ENCODE assay signal across 8 cellular contexts in genomic region chr18:24544141-24544498, GRCh38.
DNase-seq lines count a peak whose midpoint lies in the region; ATAC-seq, FAIRE-seq and TF ChIP-seq lines count a peak whose summit lies in the region.

No MANE protein-coding gene starts in this region.

- H3K4me3 ChIP-seq in BJ (ENCODE audit: low read depth, low read length), result no peak overlapping the region

- no peaks in the 10 kb centered on the region for H3K27me3 Mint-ChIP-seq in activated T-helper 2 cell treated with anti-CD3 and anti-CD28 coated beads, Interferon-gamma antibody, Interleukin-2, Interleukin-4, amounts not matched to agents 10 μg/mL and 5 μg/mL and 100 μg/mL, durations not matched to agents 14 hours and 24 hours and 36 hours (ENCODE audit: low read depth)
- no peaks in the 10 kb centered on the region for H3K27me3 Mint-ChIP-seq in activated naive CD4-positive, alpha-beta T cell treated with anti-CD3 and anti-CD28 coated beads, Interleukin-2, amount 10 ng/mL, durations not matched to agents 7 days and 5 days

- FAIRE-seq in HTR-8/SVneo (lab: Jason Lieb, UNC) (no peak), TTC549 (lab: Jason Lieb, UNC) (peak; percentile 97)

- intact Hi-C loops in left colon (cut with DNase I, micrococcal nuclease), result no loop called here
- intact Hi-C loops in activated T-helper 2 cell treated with anti-CD3 and anti-CD28 coated beads, Interferon-gamma antibody, Interleukin-2, Interleukin-4, amounts not matched to agents 10 μg/mL and 5 μg/mL and 100 μg/mL, durations not matched to agents 14 hours and 24 hours and 36 hours (cut with micrococcal nuclease), result no loop called here

- no peak overlapping the region for H3K27ac Mint-ChIP-seq in activated T-helper 2 cell treated with anti-CD3 and anti-CD28 coated beads, Interferon-gamma antibody, Interleukin-2, Interleukin-4, amounts not matched to agents 10 μg/mL and 5 μg/mL and 100 μg/mL, durations not matched to agents 14 hours and 24 hours and 36 hours
- H3K27ac Mint-ChIP-seq in activated naive CD4-positive, alpha-beta T cell treated with anti-CD3 and anti-CD28 coated beads, Interleukin-2, amount 10 ng/mL, durations not matched to agents 7 days and 5 days, result no peak overlapping the region

- DNase-seq in BJ (ENCODE audit: low read depth), result no peak
- DNase-seq in HTR-8/SVneo (ENCODE audit: insufficient read length, low spot score), result peak; percentile 27
- DNase-seq in left colon, result no peak
- no peak for DNase-seq in activated T-helper 2 cell treated with anti-CD3 and anti-CD28 coated beads, Interferon-gamma antibody, Interleukin-2, Interleukin-4, amounts not matched to agents 10 μg/mL and 5 μg/mL and 100 μg/mL, durations not matched to agents 14 hours and 24 hours and 36 hours (ENCODE audit: low spot score)
- no peak for DNase-seq in activated naive CD4-positive, alpha-beta T cell treated with anti-CD3 and anti-CD28 coated beads, Interleukin-2, amount 10 ng/mL, durations not matched to agents 7 days and 5 days
- no peak for DNase-seq in NCI-H1048 (lab: John Stamatoyannopoulos, UW)

- CTCF ChIA-PET in BJ (lab: Yijun Ruan, JAX), result interaction anchor here (0.6 to 2.9 kb wide), 8 partner anchors 9 to 336 kb away, joined by 3 to 17 read pairs (median 4); no protein-coding TSS in a partner anchor
- CTCF ChIA-PET in activated naive CD4-positive, alpha-beta T cell treated with anti-CD3 and anti-CD28 coated beads, Interleukin-2, amount 10 ng/mL, durations not matched to agents 7 days and 5 days (lab: Charles Lee), result interaction anchor here (0.9 to 4.4 kb wide), 2 partner anchors 179 to 183 kb away, joined by 3 to 13 read pairs; no protein-coding TSS in a partner anchor

- no peaks in the 10 kb centered on the region for H3K4me1 Mint-ChIP-seq in activated T-helper 2 cell treated with anti-CD3 and anti-CD28 coated beads, Interferon-gamma antibody, Interleukin-2, Interleukin-4, amounts not matched to agents 10 μg/mL and 5 μg/mL and 100 μg/mL, durations not matched to agents 14 hours and 24 hours and 36 hours (ENCODE audit: low read depth)
- no peaks in the 10 kb centered on the region for H3K4me1 Mint-ChIP-seq in activated naive CD4-positive, alpha-beta T cell treated with anti-CD3 and anti-CD28 coated beads, Interleukin-2, amount 10 ng/mL, durations not matched to agents 7 days and 5 days

- no peaks in the 10 kb centered on the region for H3K9me3 Mint-ChIP-seq in activated T-helper 2 cell treated with anti-CD3 and anti-CD28 coated beads, Interferon-gamma antibody, Interleukin-2, Interleukin-4, amounts not matched to agents 10 μg/mL and 5 μg/mL and 100 μg/mL, durations not matched to agents 14 hours and 24 hours and 36 hours
- no peaks in the 10 kb centered on the region for H3K9me3 Mint-ChIP-seq in activated naive CD4-positive, alpha-beta T cell treated with anti-CD3 and anti-CD28 coated beads, Interleukin-2, amount 10 ng/mL, durations not matched to agents 7 days and 5 days

- no peaks in the 10 kb centered on the region for H3K36me3 Mint-ChIP-seq in activated T-helper 2 cell treated with anti-CD3 and anti-CD28 coated beads, Interferon-gamma antibody, Interleukin-2, Interleukin-4, amounts not matched to agents 10 μg/mL and 5 μg/mL and 100 μg/mL, durations not matched to agents 14 hours and 24 hours and 36 hours (ENCODE audit: low read depth)
- no peaks in the 10 kb centered on the region for H3K36me3 Mint-ChIP-seq in activated naive CD4-positive, alpha-beta T cell treated with anti-CD3 and anti-CD28 coated beads, Interleukin-2, amount 10 ng/mL, durations not matched to agents 7 days and 5 days

- no peaks in the 10 kb centered on the region; the same call in none of the 2 replicates for H3K27me3 ChIP-seq in BJ (ENCODE audit: control insufficient read depth, insufficient read depth, low read length)

- ATAC-seq in left colon (peak; percentile 45), HG03439 (IDR thresholded peaks at IDR 0.05; ENCODE audit: unreplicated experiment) (no peak)

- POLR2A ChIA-PET in BJ (lab: Charles Lee), result no interaction called here

- peak; percentile 41; the same call in 1 of the 2 replicates for TF ChIP-seq CTCF in BJ (IDR thresholded peaks at IDR 0.05; ENCODE audit: insufficient read depth, low read depth, low read length)

- H3K36me3 ChIP-seq in BJ (ENCODE audit: control insufficient read depth, insufficient read depth, low read length), result no peaks in the 10 kb centered on the region

- no peak overlapping the region for H3K4me3 Mint-ChIP-seq in activated T-helper 2 cell treated with anti-CD3 and anti-CD28 coated beads, Interferon-gamma antibody, Interleukin-2, Interleukin-4, amounts not matched to agents 10 μg/mL and 5 μg/mL and 100 μg/mL, durations not matched to agents 14 hours and 24 hours and 36 hours (ENCODE audit: low read depth)
- H3K4me3 Mint-ChIP-seq in activated naive CD4-positive, alpha-beta T cell treated with anti-CD3 and anti-CD28 coated beads, Interleukin-2, amount 10 ng/mL, durations not matched to agents 7 days and 5 days, result no peak overlapping the region
